ENCODE assay signal across 27 cellular contexts in the genomic region with DNA sequence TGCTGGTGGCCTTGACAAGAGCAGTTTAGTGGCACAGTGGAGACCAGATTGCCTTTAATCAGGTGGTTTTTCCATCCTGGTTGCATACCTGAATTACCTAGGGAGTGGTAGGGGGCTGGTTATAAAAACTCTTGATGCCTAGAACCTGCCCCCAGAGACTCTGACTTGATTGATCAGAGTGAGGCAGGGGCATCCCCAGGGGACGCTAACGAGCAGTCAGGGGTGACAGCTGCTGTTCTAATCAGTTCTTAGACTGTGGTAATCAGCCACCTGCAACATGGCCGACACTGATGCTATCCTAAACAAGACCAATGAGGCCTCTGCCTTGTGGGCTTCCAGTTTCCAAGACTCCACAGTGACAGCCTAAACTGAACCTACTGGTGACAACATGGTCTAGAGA. TPM values are rescaled to one million over a fixed set of nuclear protein-coding genes. Genes with fewer than 3 reads are reported as not detected.
DNase-seq lines count a peak whose midpoint lies in the region; ATAC-seq, FAIRE-seq and TF ChIP-seq lines count a peak whose summit lies in the region.
"Had no signal": no experiment of that assay in that cellular context is flagged by ENCODE, and none has a peak within 500 bp of the region (broad histone marks: within the 10 kb centered on the region; RNA-seq: fewer than 3 reads in every experiment).

No MANE protein-coding gene starts in this region.

- H4K20me1 ChIP-seq in GM12878 (ENCODE audit: control insufficient read depth, insufficient read depth): no peaks in the 10 kb centered on the region

- H3K36me3 Mint-ChIP-seq in activated T-helper 17 cell treated with anti-CD3 and anti-CD28 coated beads, Interleukin-2, amount 50 U/mL, for 72 hours (ENCODE audit: low read depth): no peaks in the 10 kb centered on the region
- H3K36me3 Mint-ChIP-seq: CD4-positive, CD25-positive, alpha-beta regulatory T cell had no signal

- no peaks in the 10 kb centered on the region for H3K4me1 ChIP-seq in right atrium auricular region
- no peaks in the 10 kb centered on the region for H3K4me1 ChIP-seq in heart left ventricle
- no peaks in the 10 kb centered on the region for H3K4me1 ChIP-seq in GM12878 (ENCODE audit: control insufficient read depth, insufficient read depth, low read length)
- no peaks in the 10 kb centered on the region for H3K4me1 ChIP-seq in small intestine (ENCODE audit: control insufficient read depth in 2 of 2, insufficient read depth in 1 of 2, low read depth in 1 of 2, low read length in 1 of 2)
- H3K4me1 ChIP-seq in stomach: no peaks in the 10 kb centered on the region

- intact Hi-C loops in heart left ventricle (cut with DNase I): no loop called here
- intact Hi-C loops in GM12878 (cut with micrococcal nuclease; ENCODE audit: unreplicated experiment): no loop called here
- intact Hi-C loops in stomach (cut with DNase I; ENCODE audit: low total_unique reads): no loop called here

- no peak overlapping the region for H3K4me3 ChIP-seq in right atrium auricular region
- H3K4me3 ChIP-seq in heart left ventricle: no peak overlapping the region
- H3K4me3 ChIP-seq in GM12878: no peak overlapping the region
- H3K4me3 ChIP-seq in small intestine (ENCODE audit: low read depth in 1 of 2, low read length in 2 of 2): no peak overlapping the region
- no peak overlapping the region for H3K4me3 ChIP-seq in stomach
- H3K4me3 ChIP-seq: MG63 had no signal

- no peak for TF ChIP-seq EP300 in GM12878 (IDR thresholded peaks at IDR 0.05; ENCODE audit: borderline replicate concordance in 1 of 2, control insufficient read depth in 1 of 2, low read depth in 2 of 2, low read length in 2 of 2)
- TF ChIP-seq EP300 in stomach (IDR thresholded peaks at IDR 0.05): no peak

- POLR2A ChIA-PET in GM12878 (lab: Charles Lee): no interaction called here

- in situ Hi-C loops in GM12878 (cut with MboI): no loop called here

- TF ChIP-seq CTCF in right atrium auricular region (IDR thresholded peaks at IDR 0.05): no peak
- no peak for TF ChIP-seq CTCF in heart left ventricle (IDR thresholded peaks at IDR 0.05)
- TF ChIP-seq CTCF in GM12878 (IDR thresholded peaks at IDR 0.05 in 2 of 3, conservative IDR thresholded peaks at IDR 0.05 in 1 of 3; ENCODE audit: control insufficient read depth in 2 of 3, extremely low read depth in 1 of 3, insufficient read depth in 1 of 3, low read depth in 3 of 3, low read length in 3 of 3): no peak
- TF ChIP-seq CTCF in stomach (IDR thresholded peaks at IDR 0.05): no peak

- 56 to 68% (median 62%) methylated on average over 3 of the region's 3 CpGs for WGBS in heart left ventricle, 4 donors
- 2% methylated on average over 3 of the region's 3 CpGs for WGBS in GM12878 (ENCODE audit: insufficient coverage, insufficient replicate concordance, low lambda C conversion rate, missing lambda C conversion rate)
- 70 to 85% (median 80%) methylated on average over 3 of the region's 3 CpGs for whole genome bisulfite sequencing in small intestine, 3 donors
- 77 to 84% (median 78%) methylated on average over 2 to 3 of the region's 3 CpGs for WGBS in stomach, 5 donors

- H3K27ac ChIP-seq in right atrium auricular region: no peak overlapping the region
- H3K27ac ChIP-seq in heart left ventricle: no peak overlapping the region
- no peak overlapping the region for H3K27ac ChIP-seq in GM12878 (ENCODE audit: control insufficient read depth, insufficient read depth)
- peak overlapping the region; percentile 90 for H3K27ac ChIP-seq in layer of hippocampus (ENCODE audit: low read depth, low read length)
- no peak overlapping the region for H3K27ac ChIP-seq in small intestine (ENCODE audit: low read depth in 1 of 2, low read length in 1 of 2)
- H3K27ac ChIP-seq in stomach: no peak overlapping the region

- SMC1A ChIA-PET in GM12878 (lab: Charles Lee; ENCODE audit: uncharacterized antibody, unreplicated experiment): no interaction called here

- no peaks in the 10 kb centered on the region for H3K36me3 ChIP-seq in right atrium auricular region
- no peaks in the 10 kb centered on the region for H3K36me3 ChIP-seq in heart left ventricle
- H3K36me3 ChIP-seq in GM12878 (ENCODE audit: control insufficient read depth in 2 of 2, insufficient read depth in 2 of 2, low read length in 1 of 2): no peaks in the 10 kb centered on the region
- no peaks in the 10 kb centered on the region for H3K36me3 ChIP-seq in small intestine (ENCODE audit: control insufficient read depth in 2 of 2, insufficient read depth in 2 of 2, low read length in 2 of 2)
- H3K36me3 ChIP-seq in stomach: no peaks in the 10 kb centered on the region
- H3K36me3 ChIP-seq: MG63 had no signal

- H3K4me3 Mint-ChIP-seq in activated T-helper 17 cell treated with anti-CD3 and anti-CD28 coated beads, Interleukin-2, amount 50 U/mL, for 72 hours: no peak overlapping the region

- no peaks in the 10 kb centered on the region for H3K79me2 ChIP-seq in GM12878 (ENCODE audit: control insufficient read depth, insufficient read depth, low read length)

- H3K27me3 ChIP-seq in right atrium auricular region (no peaks in the 10 kb centered on the region), heart left ventricle (peaks cover 0 to 12% (median 0%) of the 10 kb centered on the region in 9 donors), GM12878 (replicated peaks in 1 of 2; ENCODE audit: control insufficient read depth in 2 of 2, insufficient read depth in 2 of 2, low read length in 1 of 2) (peaks cover 2 to 6% of the 10 kb centered on the region in 2 experiments; a peak in 3 of 4 replicates), layer of hippocampus (ENCODE audit: control insufficient read depth, insufficient read depth, low read length) (no peaks in the 10 kb centered on the region), small intestine (ENCODE audit: control insufficient read depth in 2 of 2, insufficient read depth in 2 of 2, low read length in 2 of 2) (no peaks in the 10 kb centered on the region), stomach (peaks cover 0 to 7% (median 4%) of the 10 kb centered on the region in 3 donors)

- DNase-seq in right atrium auricular region (ENCODE audit: low spot score): peak; percentile 11
- no peak for DNase-seq in heart left ventricle
- DNase-seq in GM12878 (ENCODE audit: low read depth, low spot score): no peak
- no peak for DNase-seq in small intestine
- DNase-seq in stomach: no peak
- no peak for DNase-seq in T-helper 2 cell
- DNase-seq: CD4-positive, CD25-positive, alpha-beta regulatory T cell; DMS53; HCEC 1CT; IMR-90; KG1; MG63; NCI-H1694 treated with DMSO at 0.1 percent for 48 hours; NCI-H2081; NCI-H524; NCI-H748 treated with DMSO at 0.1 percent for 48 hours; NK-92 treated with Interleukin-12 subunit alpha and Interleukin-12 subunit beta, amount 100 ng/mL, for 24 hours; PC-3 had no signal

- no peaks in the 10 kb centered on the region for H3K9me3 ChIP-seq in right atrium auricular region
- no peaks in the 10 kb centered on the region for H3K9me3 ChIP-seq in heart left ventricle
- H3K9me3 ChIP-seq in GM12878 (replicated peaks; ENCODE audit: control insufficient read depth, insufficient read depth, low read length): no peaks in the 10 kb centered on the region
- no peaks in the 10 kb centered on the region for H3K9me3 ChIP-seq in small intestine (ENCODE audit: control insufficient read depth, low read depth)
- H3K9me3 ChIP-seq in stomach: peaks cover 0 to 5% (median 0%) of the 10 kb centered on the region in 4 donors

- RAD21 ChIA-PET in GM12878 (lab: Charles Lee; ENCODE audit: unreplicated experiment): no interaction called here

- H3K27ac Mint-ChIP-seq in activated T-helper 17 cell treated with anti-CD3 and anti-CD28 coated beads, Interleukin-2, amount 50 U/mL, for 72 hours: no peak overlapping the region
- H3K27ac Mint-ChIP-seq: CD4-positive, CD25-positive, alpha-beta regulatory T cell had no signal

- H2AFZ ChIP-seq in GM12878 (ENCODE audit: control insufficient read depth, low read depth, low read length): no peak overlapping the region

- peaks cover 28% of the 10 kb centered on the region for H3K27me3 Mint-ChIP-seq in activated T-helper 17 cell treated with anti-CD3 and anti-CD28 coated beads, Interleukin-2, amount 50 U/mL, for 72 hours

- BruUV-seq in GM12878 (replicated peaks; lab: Mats Ljungman, UMichigan): no TSS peak

- no peaks in the 10 kb centered on the region for H3K4me1 Mint-ChIP-seq in activated T-helper 17 cell treated with anti-CD3 and anti-CD28 coated beads, Interleukin-2, amount 50 U/mL, for 72 hours
- H3K4me1 Mint-ChIP-seq: CD4-positive, CD25-positive, alpha-beta regulatory T cell had no signal

- no peak for FAIRE-seq in GM12878 (lab: Jason Lieb, UNC)
- FAIRE-seq in small intestine (lab: Jason Lieb, UNC): no peak
- FAIRE-seq: D721Med, H1 had no signal

- H3K4me2 ChIP-seq in GM12878 (ENCODE audit: control insufficient read depth, insufficient read depth): no peak overlapping the region

- no peak overlapping the region for H3K9ac ChIP-seq in GM12878 (ENCODE audit: control insufficient read depth, insufficient read depth, low read length)

- no peak for TF ChIP-seq RAD21 in GM12878 (IDR thresholded peaks at IDR 0.05; ENCODE audit: insufficient read depth, low read depth, low read length)

- ATAC-seq in heart left ventricle (no peak), GM12878 (peak; percentile 65)
- no peak for ATAC-seq in activated T-helper 17 cell treated with anti-CD3 and anti-CD28 coated beads, Interleukin-2, amount 50 U/mL, for 72 hours (replicated peaks)
- ATAC-seq: PC-3, SK-N-SH treated with all-trans-retinoic acid at 6 μM for 48 hours had no signal

- CTCF ChIA-PET in GM12878 (lab: Yijun Ruan, JAX): interaction anchor here (1.0 kb wide), 1 partner anchor 10 kb away, joined by 4 read pairs; no protein-coding TSS in a partner anchor

- no peaks in the 10 kb centered on the region for H3K9me3 Mint-ChIP-seq in activated T-helper 17 cell treated with anti-CD3 and anti-CD28 coated beads, Interleukin-2, amount 50 U/mL, for 72 hours

- TF ChIP-seq POLR2A in heart left ventricle (IDR thresholded peaks at IDR 0.05): no peak
- TF ChIP-seq POLR2A in GM12878 (IDR thresholded peaks at IDR 0.05; ENCODE audit: low read depth, low read length): no peak
- no peak for TF ChIP-seq POLR2A in stomach (IDR thresholded peaks at IDR 0.05)

RNA-seq across cellular contexts. Expression of a gene that starts 2.0 kb away (rescaled TPM):
- total RNA-seq in right atrium auricular region (not detected), heart left ventricle (under 1 TPM in 1 of 9 donors, not detected in 8; 0.16 TPM), GM12878 (2014; rRNA removed) (not detected in 2 replicates), GM12878 (2014; rRNA removed; fragmentation: Illumina TruSeq; extraction: Trizol) (not detected in 2 replicates), GM12878 (2021) (not detected in 2 replicates), stomach (not detected)
- polyA plus RNA-seq in heart left ventricle (not detected), GM12878 (2011; rRNA removed) (not detected in 2 replicates), GM12878 (2014; fragmentation: Illumina TruSeq; extraction: Trizol) (not detected in 2 replicates), GM12878 (2014; fragmentation: Nextera tagmentation; extraction: Ambion mirVana) (not detected), GM12878 (2014; rRNA removed) (not detected in 2 replicates), GM12878 (2016; fragmentation: Nextera tagmentation; extraction: Ambion mirVana) (not detected), small intestine (not detected), stomach (not detected)
- not detected in 2 replicates for total RNA-seq in GM12878 (2013; cell fraction: nucleolus; rRNA removed)
- not detected for polyA plus RNA-seq in GM12878 (2011; ENCODE audit: low read depth)
- not detected in 2 replicates for polyA plus RNA-seq in GM12878 (2011; cell fraction: cytosol; rRNA removed)
- polyA plus RNA-seq in GM12878 (2011; cell fraction: nucleus; rRNA removed): not detected in 2 replicates
- polyA plus RNA-seq in GM12878 (2012): not detected in 2 replicates
- polyA minus RNA-seq in GM12878 (2011; rRNA and poly(A)+ RNA removed): not detected in 2 replicates
- polyA minus RNA-seq in GM12878 (2011; cell fraction: cytosol; rRNA and poly(A)+ RNA removed): not detected in 2 replicates
- not detected in 2 replicates for polyA minus RNA-seq in GM12878 (2011; cell fraction: nucleus; rRNA and poly(A)+ RNA removed)
- total RNA-seq in activated T-helper 17 cell treated with anti-CD3 and anti-CD28 coated beads, Interleukin-2, amount 50 U/mL, for 72 hours: not detected
- total RNA-seq: A172; CD4-positive, CD25-positive, alpha-beta regulatory T cell; Daoy; G401; H1; IMR-90; PC-3 had no signal
- polyA plus RNA-seq: BJ; CD4-positive, CD25-positive, alpha-beta regulatory T cell; IMR-90 had no signal

RNA-seq across cellular contexts. Expression of a gene that starts 56.5 kb away (rescaled TPM):
- not detected for total RNA-seq in right atrium auricular region
- total RNA-seq in heart left ventricle: not detected
- not detected for polyA plus RNA-seq in heart left ventricle
- total RNA-seq in GM12878 (2013; cell fraction: nucleolus; rRNA removed): not detected in 2 replicates
- 0.06 and 0.11 TPM in 2 replicates for total RNA-seq in GM12878 (2014; rRNA removed)
- total RNA-seq in GM12878 (2014; rRNA removed; fragmentation: Illumina TruSeq; extraction: Trizol): not detected in 2 replicates
- total RNA-seq in GM12878 (2021): 0.10 TPM in 1 of 2 replicates, not detected in the other
- not detected for polyA plus RNA-seq in GM12878 (2011; ENCODE audit: low read depth)
- polyA plus RNA-seq in GM12878 (2011; rRNA removed): 0.14 TPM in 1 of 2 replicates, not detected in the other
- polyA plus RNA-seq in GM12878 (2011; cell fraction: cytosol; rRNA removed): 0.03 TPM in 1 of 2 replicates, not detected in the other
- polyA plus RNA-seq in GM12878 (2011; cell fraction: nucleus; rRNA removed): not detected in 2 replicates
- 0.06 and 0.08 TPM in 2 replicates for polyA plus RNA-seq in GM12878 (2012)
- 0.08 and 0.09 TPM in 2 replicates for polyA plus RNA-seq in GM12878 (2014; fragmentation: Illumina TruSeq; extraction: Trizol)
- under 1 TPM in 1 of 2 experiments, not detected in 1; 0.07 TPM for polyA plus RNA-seq in GM12878 (2014; fragmentation: Nextera tagmentation; extraction: Ambion mirVana)
- polyA plus RNA-seq in GM12878 (2014; rRNA removed): not detected in 2 replicates
- polyA plus RNA-seq in GM12878 (2016; fragmentation: Nextera tagmentation; extraction: Ambion mirVana): under 1 TPM in 1 of 2 experiments, not detected in 1; 0.13 TPM
- polyA minus RNA-seq in GM12878 (2011; rRNA and poly(A)+ RNA removed): not detected in 2 replicates
- polyA minus RNA-seq in GM12878 (2011; cell fraction: cytosol; rRNA and poly(A)+ RNA removed): not detected in 2 replicates
- not detected in 2 replicates for polyA minus RNA-seq in GM12878 (2011; cell fraction: nucleus; rRNA and poly(A)+ RNA removed)
- polyA plus RNA-seq in small intestine: not detected
- not detected for total RNA-seq in stomach
- polyA plus RNA-seq in stomach: not detected
- total RNA-seq in activated T-helper 17 cell treated with anti-CD3 and anti-CD28 coated beads, Interleukin-2, amount 50 U/mL, for 72 hours: not detected
- total RNA-seq: A172; CD4-positive, CD25-positive, alpha-beta regulatory T cell; Daoy; G401; H1; IMR-90; PC-3 had no signal
- polyA plus RNA-seq: BJ, H1, IMR-90 had no signal
